In genomic region chr3:34856577-34856976, GRCh38 we compare ENCODE assay signal across 24 cellular contexts.
A peak's percentile ranks its signal among the peaks of the same experiment; 100 is the strongest.
DNase-seq lines count a peak whose midpoint lies in the region; TF ChIP-seq lines count a peak whose summit lies in the region.
"Had no signal": no experiment of that assay in that cellular context is flagged by ENCODE, and none has a peak within 500 bp of the region (broad histone marks: within the 10 kb centered on the region; RNA-seq: fewer than 3 reads in every experiment).

No MANE protein-coding gene starts in this region.

- 33 to 40% (median 35%) methylated on average over 4 of the region's 4 CpGs for WGBS in adrenal gland, 4 donors

- H4K20me1 ChIP-seq in OCI-LY7 (ENCODE audit: insufficient read depth, low read length): no peaks in the 10 kb centered on the region

- H3K4me1 ChIP-seq in OCI-LY7 (ENCODE audit: insufficient read depth, low read length, poor library complexity, severe bottlenecking) (peaks cover 8% of the 10 kb centered on the region), adrenal gland (replicated peaks in 1 of 2) (no peaks in the 10 kb centered on the region)
- H3K4me1 ChIP-seq: BE2C, breast epithelium, suprapubic skin, uterus had no signal

- H3K9me3 ChIP-seq in OCI-LY7 (ENCODE audit: low read length) (no peaks in the 10 kb centered on the region), adrenal gland (replicated peaks in 1 of 3) (no peaks in the 10 kb centered on the region)
- H3K9me3 ChIP-seq: BE2C, breast epithelium, neutrophil, suprapubic skin, uterus had no signal

- CTCF ChIA-PET in OCI-LY7 (lab: Charles Lee; ENCODE audit: unreplicated experiment): no interaction called here

- no peak for TF ChIP-seq CTCF in OCI-LY7 (conservative IDR thresholded peaks at IDR 0.05; ENCODE audit: low read length)
- TF ChIP-seq CTCF in endothelial cell (IDR thresholded peaks at IDR 0.05; ENCODE audit: unreplicated experiment): no peak
- no peak for TF ChIP-seq CTCF in adrenal gland (IDR thresholded peaks at IDR 0.05)

- intact Hi-C loops in OCI-LY7 (cut with micrococcal nuclease; ENCODE audit: unreplicated experiment) (no loop called here), adrenal gland (cut with DNase I) (no loop called here)

- POLR2A ChIA-PET in OCI-LY7 (lab: Charles Lee): interaction anchor here (0.6 to 1.2 kb wide), 5 partner anchors 10 to 230 kb away, joined by 3 to 4 read pairs (median 3); no protein-coding TSS in a partner anchor

- peak overlapping the region; percentile 34 for H2AFZ ChIP-seq in OCI-LY7 (ENCODE audit: low read length)

- peak overlapping the region; percentile 74 for H3K27ac Mint-ChIP-seq in endothelial cell (ENCODE audit: unreplicated experiment)
- H3K27ac Mint-ChIP-seq: activated B cell treated with CpG ODN at 0.5 μM for 24 hours; activated CD8-positive, alpha-beta T cell treated with anti-CD3 and anti-CD28 coated beads, Interleukin-2, amount 10 ng/mL, durations not matched to agents 7 days and 5 days; activated naive CD8-positive, alpha-beta T cell; activated T-helper 1 cell treated with anti-CD3 and anti-CD28 coated beads, Interleukin-12 subunit alpha, Interleukin-12 subunit beta, Interleukin-2, Interleukin-4 antibody, amounts not matched to agents 30 ng/mL and 10 ng/mL and 1 ng/mL, durations not matched to agents 14 hours and 24 hours and 36 hours had no signal

- no TSS peak for BruUV-seq in OCI-LY7 (replicated peaks; lab: Mats Ljungman, UMichigan)

- H3K4me3 ChIP-seq in OCI-LY7 (ENCODE audit: low read depth, low read length, poor library complexity, severe bottlenecking): no peak overlapping the region
- no peak overlapping the region for H3K4me3 ChIP-seq in adrenal gland
- H3K4me3 ChIP-seq: breast epithelium, suprapubic skin, uterus had no signal

- H3K27ac ChIP-seq in OCI-LY7 (ENCODE audit: low read depth, low read length, poor library complexity, severe bottlenecking) (no peak overlapping the region), adrenal gland (no peak overlapping the region)
- H3K27ac ChIP-seq: breast epithelium, neutrophil, suprapubic skin, uterus had no signal

- H3K9me3 Mint-ChIP-seq in endothelial cell (ENCODE audit: unreplicated experiment): no peaks in the 10 kb centered on the region
- H3K9me3 Mint-ChIP-seq: activated B cell treated with CpG ODN at 0.5 μM for 24 hours; activated T-helper 1 cell treated with anti-CD3 and anti-CD28 coated beads, Interleukin-12 subunit alpha, Interleukin-12 subunit beta, Interleukin-2, Interleukin-4 antibody, amounts not matched to agents 30 ng/mL and 10 ng/mL and 1 ng/mL, durations not matched to agents 14 hours and 24 hours and 36 hours had no signal

- no peaks in the 10 kb centered on the region for H3K36me3 ChIP-seq in OCI-LY7 (ENCODE audit: insufficient read depth, low read length)
- H3K36me3 ChIP-seq in adrenal gland (replicated peaks in 1 of 2): no peaks in the 10 kb centered on the region
- H3K36me3 ChIP-seq: BE2C, breast epithelium, neutrophil, suprapubic skin, uterus had no signal

- H3K9me2 ChIP-seq in OCI-LY7 (ENCODE audit: insufficient read depth, low read length): no peaks in the 10 kb centered on the region

- DNase-seq in NCI-H345 (lab: John Stamatoyannopoulos, UW) (peak; percentile 7), NCI-H345 treated with DMSO at 0.1 percent for 48 hours (lab: John Stamatoyannopoulos, UW; ENCODE audit: unreplicated experiment) (no peak), OCI-LY7 (ENCODE audit: low spot score) (no peak), endothelial cell (ENCODE audit: low spot score) (peak; percentile 5), retina (peak; percentile 40), UCSD-AML1 (lab: John Stamatoyannopoulos, UW; ENCODE audit: unreplicated experiment) (no peak), adrenal gland (no peak), SW 1271 (lab: John Stamatoyannopoulos, UW) (no peak)
- DNase-seq: 8988T; activated B cell treated with CpG ODN at 0.5 μM for 24 hours; activated CD8-positive, alpha-beta T cell treated with anti-CD3 and anti-CD28 coated beads, Interleukin-2, amount 10 ng/mL, durations not matched to agents 7 days and 5 days; BE2C; dermis blood vessel endothelial cell; foreskin fibroblast; kidney glomerular epithelial cell; MM.1S; NCI-H1436 treated with DMSO at 0.1 percent for 48 hours; NCI-H446 treated with DMSO at 0.1 percent for 48 hours; uterus had no signal

- H3K27me3 ChIP-seq in adrenal gland: no peaks in the 10 kb centered on the region
- H3K27me3 ChIP-seq: BE2C, breast epithelium, neutrophil, suprapubic skin, uterus had no signal

- H3K4me2 ChIP-seq in OCI-LY7 (ENCODE audit: low read length): no peak overlapping the region

- H3K27me3 Mint-ChIP-seq in endothelial cell (ENCODE audit: unreplicated experiment): no peaks in the 10 kb centered on the region
- H3K27me3 Mint-ChIP-seq: activated B cell treated with CpG ODN at 0.5 μM for 24 hours; activated naive CD8-positive, alpha-beta T cell had no signal

- no peaks in the 10 kb centered on the region for H3K36me3 Mint-ChIP-seq in endothelial cell (ENCODE audit: low read depth, unreplicated experiment)
- H3K36me3 Mint-ChIP-seq: activated naive CD8-positive, alpha-beta T cell had no signal

- TF ChIP-seq POLR2A in adrenal gland (IDR thresholded peaks at IDR 0.05): no peak

- peaks cover 14% of the 10 kb centered on the region for H3K4me1 Mint-ChIP-seq in endothelial cell (ENCODE audit: unreplicated experiment)
- H3K4me1 Mint-ChIP-seq: activated B cell treated with CpG ODN at 0.5 μM for 24 hours had no signal

- H3K79me2 ChIP-seq in OCI-LY7 (ENCODE audit: insufficient read depth, low read depth, low read length): no peaks in the 10 kb centered on the region

- H3K4me3 Mint-ChIP-seq in endothelial cell (ENCODE audit: unreplicated experiment): no peak overlapping the region
- H3K4me3 Mint-ChIP-seq: activated B cell treated with CpG ODN at 0.5 μM for 24 hours; activated CD8-positive, alpha-beta T cell treated with anti-CD3 and anti-CD28 coated beads, Interleukin-2, amount 10 ng/mL, durations not matched to agents 7 days and 5 days; activated naive CD8-positive, alpha-beta T cell; activated T-helper 1 cell treated with anti-CD3 and anti-CD28 coated beads, Interleukin-12 subunit alpha, Interleukin-12 subunit beta, Interleukin-2, Interleukin-4 antibody, amounts not matched to agents 30 ng/mL and 10 ng/mL and 1 ng/mL, durations not matched to agents 14 hours and 24 hours and 36 hours had no signal

Comparison
In these comparisons a context has a peak if more than half of its experiments do, and no peak if none do; other contexts are left out.
1. DNase-seq: peak in NCI-H345 (single experiment), endothelial cell (single experiment) and retina (single experiment); none in NCI-H345 treated with DMSO at 0.1 percent for 48 hours (single experiment), OCI-LY7 (single experiment), UCSD-AML1 (single experiment), adrenal gland (0 of 7) and SW 1271 (0 of 2).